Comparison of ENCODE assay signal across 8 cellular contexts in the genomic region with DNA sequence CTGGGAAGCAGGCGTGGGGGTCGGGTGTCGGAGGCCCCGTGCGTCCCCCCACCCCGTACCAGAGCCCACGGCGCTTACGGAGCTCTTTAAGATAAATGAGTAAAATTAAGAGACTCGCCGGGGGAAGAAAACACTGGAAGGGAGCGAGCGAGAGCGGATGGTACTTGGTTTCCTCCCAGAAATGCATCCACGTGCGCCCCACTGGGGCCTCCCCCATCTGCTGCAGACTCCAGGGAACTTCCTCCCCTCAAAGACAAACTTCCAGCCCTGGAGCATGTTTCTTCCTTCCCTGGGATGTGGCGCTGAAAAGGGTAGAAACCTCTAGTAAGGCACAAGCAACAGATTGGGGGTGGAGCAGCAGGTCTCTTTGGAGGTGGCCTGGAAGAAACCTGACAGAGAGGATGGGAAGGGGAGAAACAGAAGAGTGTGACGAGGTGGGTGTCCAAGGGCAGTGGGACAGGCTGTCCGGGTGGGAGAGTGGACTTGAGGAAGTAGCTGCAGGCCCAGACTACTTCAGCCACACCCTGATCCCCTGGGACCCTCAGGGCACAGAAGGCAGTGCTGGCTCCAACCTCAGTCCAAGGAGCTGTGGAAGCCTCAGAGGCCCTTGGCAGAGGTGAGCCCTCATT.
DNase-seq lines count a peak whose midpoint lies in the region; ATAC-seq and TF ChIP-seq lines count a peak whose summit lies in the region.
"Not testable (repeated sequence)": the region's sequence is repeated elsewhere in the genome, so short reads cannot be mapped to it uniquely, and the experiment has no call there.

No MANE protein-coding gene starts in this region.

- not testable (repeated sequence) for H3K36me3 ChIP-seq in ACC112 (ENCODE audit: insufficient read depth, low read length); SU-DHL-6 (ENCODE audit: low read length); adrenal gland (replicated peaks in 1 of 2); iPS-15b (ENCODE audit: control insufficient read depth, insufficient read depth, low read length)

- peak overlapping the region; percentile 41 for H3K4me2 ChIP-seq in SU-DHL-6 (ENCODE audit: low read depth, low read length, poor library complexity, severe bottlenecking)

- intact Hi-C loops in adrenal gland (cut with DNase I) = not testable (repeated sequence)

- H3K27ac ChIP-seq in ACC112 (ENCODE audit: low read depth, low read length) (peak overlapping the region; percentile 69), adrenal gland (peak overlapping the region in 4 of 5 donors; percentile 67 to 84 (median 78))
- not testable (repeated sequence) for H3K27ac ChIP-seq in SU-DHL-6 (ENCODE audit: low read depth, low read length)

- H3K79me2 ChIP-seq in ACC112 (ENCODE audit: control insufficient read depth, insufficient read depth, low read length, unreplicated experiment); SU-DHL-6 (ENCODE audit: insufficient read depth, low read length): not testable (repeated sequence)

- not testable (repeated sequence) for TF ChIP-seq POLR2A in adrenal gland (IDR thresholded peaks at IDR 0.05)

- H3K4me3 ChIP-seq in ACC112 (ENCODE audit: low read depth, low read length) (peak overlapping the region; percentile 84), HFF-Myc (replicated peaks; ENCODE audit: low read depth, low read length) (peak overlapping the region; percentile 42), adrenal gland (peak overlapping the region in 2 of 4 donors; percentile 37 to 41), epithelial cell of esophagus (ENCODE audit: low read length) (peak overlapping the region; percentile 37), iPS-15b (ENCODE audit: low read depth, low read length) (peak overlapping the region; percentile 53)
- not testable (repeated sequence) for H3K4me3 ChIP-seq in SU-DHL-6 (ENCODE audit: insufficient read depth, low read length, poor library complexity, severe bottlenecking)

- peaks cover 5 to 15% (median 12%) of the 10 kb centered on the region in 4 donors for H3K4me1 Mint-ChIP-seq in naive thymus-derived CD8-positive, alpha-beta T cell
- H3K4me1 Mint-ChIP-seq in stimulated activated effector memory CD8-positive, alpha-beta T cell treated with anti-CD3 and anti-CD28 coated beads, Interleukin-12 subunit alpha, Interleukin-12 subunit beta, amount 100 ng/mL, for 72 hours = peaks cover 13% of the 10 kb centered on the region

- H3K27me3 ChIP-seq in ACC112 (ENCODE audit: insufficient read depth, low read length); SU-DHL-6 (ENCODE audit: low read length); adrenal gland: not testable (repeated sequence)
- peaks cover 31% of the 10 kb centered on the region for H3K27me3 ChIP-seq in iPS-15b (ENCODE audit: control insufficient read depth, insufficient read depth, low read length)

- H4K20me1 ChIP-seq in SU-DHL-6 (ENCODE audit: low read depth, low read length) = not testable (repeated sequence)

- not testable (repeated sequence) for H3K36me3 Mint-ChIP-seq in naive thymus-derived CD8-positive, alpha-beta T cell; stimulated activated effector memory CD8-positive, alpha-beta T cell treated with anti-CD3 and anti-CD28 coated beads, Interleukin-12 subunit alpha, Interleukin-12 subunit beta, amount 100 ng/mL, for 72 hours

- 4 to 25% (median 5%) methylated on average over 2 to 19 of the region's 19 CpGs for WGBS in adrenal gland, 4 donors

- H3F3A ChIP-seq in SU-DHL-6 (ENCODE audit: insufficient read depth) = not testable (repeated sequence)

- not testable (repeated sequence) for DNase-seq in HFF-Myc (ENCODE audit: extremely low read depth, low read depth); adrenal gland; epithelial cell of esophagus (ENCODE audit: low read depth); naive thymus-derived CD8-positive, alpha-beta T cell; stimulated activated effector memory CD8-positive, alpha-beta T cell treated with anti-CD3 and anti-CD28 coated beads, Interleukin-12 subunit alpha, Interleukin-12 subunit beta, amount 100 ng/mL, for 72 hours (ENCODE audit: low spot score in 2 of 2)

- H3K9me2 ChIP-seq in SU-DHL-6 (replicated peaks; ENCODE audit: insufficient read depth, low read length) = not testable (repeated sequence)

- H2AFZ ChIP-seq in ACC112 (ENCODE audit: low read length, unreplicated experiment) (peak overlapping the region; percentile 78), SU-DHL-6 (ENCODE audit: low read depth, low read length, severe bottlenecking) (peak overlapping the region; percentile 68)

- not testable (repeated sequence) for TF ChIP-seq CTCF in HFF-Myc (IDR thresholded peaks at IDR 0.05; ENCODE audit: low read depth, low read length, missing control alignments); SU-DHL-6 (IDR thresholded peaks at IDR 0.05; ENCODE audit: insufficient read depth, low read length, poor library complexity, severe bottlenecking); adrenal gland (IDR thresholded peaks at IDR 0.05); epithelial cell of esophagus (IDR thresholded peaks at IDR 0.05; ENCODE audit: insufficient read depth, low read depth, low read length, missing control alignments)

- POLR2A ChIA-PET in naive thymus-derived CD8-positive, alpha-beta T cell (lab: Charles Lee) = not testable (repeated sequence)

- H3K4me1 ChIP-seq in ACC112 (ENCODE audit: control insufficient read depth, insufficient read depth, low read length, unreplicated experiment) = peaks cover 26% of the 10 kb centered on the region
- peaks cover 3 to 13% of the 10 kb centered on the region in 2 donors for H3K4me1 ChIP-seq in adrenal gland (replicated peaks in 1 of 2)
- not testable (repeated sequence) for H3K4me1 ChIP-seq in iPS-15b (ENCODE audit: control insufficient read depth, insufficient read depth, low read length)

- H3K9me3 Mint-ChIP-seq in naive thymus-derived CD8-positive, alpha-beta T cell; stimulated activated effector memory CD8-positive, alpha-beta T cell treated with anti-CD3 and anti-CD28 coated beads, Interleukin-12 subunit alpha, Interleukin-12 subunit beta, amount 100 ng/mL, for 72 hours: not testable (repeated sequence)

- H3K27ac Mint-ChIP-seq in naive thymus-derived CD8-positive, alpha-beta T cell = peak overlapping the region in 1 of 10 donors; percentile 5
- not testable (repeated sequence) for H3K27ac Mint-ChIP-seq in stimulated activated effector memory CD8-positive, alpha-beta T cell treated with anti-CD3 and anti-CD28 coated beads, Interleukin-12 subunit alpha, Interleukin-12 subunit beta, amount 100 ng/mL, for 72 hours

- H3K27me3 Mint-ChIP-seq in naive thymus-derived CD8-positive, alpha-beta T cell = peaks cover 12 to 41% (median 21%) of the 10 kb centered on the region in 5 donors

- H3K4me3 Mint-ChIP-seq in naive thymus-derived CD8-positive, alpha-beta T cell = peak overlapping the region; percentile 32 to 80 (median 60)
- peak overlapping the region; percentile 47 for H3K4me3 Mint-ChIP-seq in stimulated activated effector memory CD8-positive, alpha-beta T cell treated with anti-CD3 and anti-CD28 coated beads, Interleukin-12 subunit alpha, Interleukin-12 subunit beta, amount 100 ng/mL, for 72 hours

- ATAC-seq in naive thymus-derived CD8-positive, alpha-beta T cell; stimulated activated effector memory CD8-positive, alpha-beta T cell treated with anti-CD3 and anti-CD28 coated beads, Interleukin-12 subunit alpha, Interleukin-12 subunit beta, amount 100 ng/mL, for 72 hours: not testable (repeated sequence)

- H3K9ac ChIP-seq in SU-DHL-6 (ENCODE audit: low read length) = peak overlapping the region; percentile 27; the same call in 1 of the 2 replicates
- H3K9ac ChIP-seq in iPS-15b (ENCODE audit: low read depth, low read length) = not testable (repeated sequence)

- not testable (repeated sequence) for H3K9me3 ChIP-seq in SU-DHL-6 (ENCODE audit: insufficient read depth, low read length); adrenal gland (replicated peaks in 1 of 3); iPS-15b (ENCODE audit: control insufficient read depth, insufficient read depth, low read length)
